Comparison of ENCODE assay signal across 25 cellular contexts in the genomic region with DNA sequence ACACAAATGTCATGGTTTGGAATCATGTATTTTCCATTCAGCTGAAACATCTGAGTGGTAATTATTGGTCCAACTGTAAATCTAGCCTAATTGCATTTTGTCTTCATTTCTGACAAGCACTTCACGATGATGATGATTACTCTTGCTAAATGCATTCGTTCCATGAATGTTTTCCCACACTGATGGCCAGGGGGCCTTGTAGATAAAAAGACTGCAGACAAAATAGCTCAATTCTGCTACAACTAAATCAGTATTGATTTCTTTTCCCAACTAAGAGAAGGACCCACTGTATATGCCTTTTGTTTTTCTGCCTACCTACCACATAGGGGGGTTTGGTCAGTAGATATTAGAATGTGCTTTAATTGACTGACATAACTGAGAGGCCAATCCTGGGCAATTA.
A peak's percentile ranks its signal among the peaks of the same experiment; 100 is the strongest.
DNase-seq lines count a peak whose midpoint lies in the region; TF ChIP-seq lines count a peak whose summit lies in the region.
"Had no signal": no experiment of that assay in that cellular context is flagged by ENCODE, and none has a peak within 500 bp of the region (broad histone marks: within the 10 kb centered on the region; RNA-seq: fewer than 3 reads in every experiment).

No MANE protein-coding gene starts in this region.

- TF ChIP-seq RAD21 in neural cell (conservative IDR thresholded peaks at IDR 0.05), result no peak

- TF ChIP-seq CTCF in neural cell (IDR thresholded peaks at IDR 0.05; ENCODE audit: poor library complexity, severe bottlenecking), result no peak

- no peaks in the 10 kb centered on the region for H3K9me3 ChIP-seq in neural cell (ENCODE audit: low read length)
- H3K9me3 ChIP-seq: A549, Caco-2, HAP-1, MG63 had no signal

- H3F3A ChIP-seq in neural cell (ENCODE audit: insufficient read depth, low read length, poor library complexity, severe bottlenecking), result no peaks in the 10 kb centered on the region

- H3K9me2 ChIP-seq in neural cell (ENCODE audit: insufficient read depth, low read length), result no peaks in the 10 kb centered on the region

- H3K36me3 ChIP-seq in neural cell (ENCODE audit: insufficient read depth, low read length), result no peaks in the 10 kb centered on the region
- H3K36me3 ChIP-seq: HAP-1, MG63 had no signal

- H4K20me1 ChIP-seq in neural cell (ENCODE audit: insufficient read depth), result no peaks in the 10 kb centered on the region

- no peak overlapping the region for H2AFZ ChIP-seq in neural cell (ENCODE audit: low read depth, low read length)
- H2AFZ ChIP-seq: GM23338 had no signal

- no peak overlapping the region for H3K4me2 ChIP-seq in neural cell (ENCODE audit: low read length)
- H3K4me2 ChIP-seq: A549, GM23338 had no signal

- DNase-seq in NCI-H1105 (lab: John Stamatoyannopoulos, UW) (peak; percentile 0), NCI-H146 treated with DMSO at 0.1 percent for 48 hours (lab: John Stamatoyannopoulos, UW; ENCODE audit: unreplicated experiment) (peak; percentile 43), SK-N-DZ (ENCODE audit: low spot score) (peak; percentile 97), GM19240 (ENCODE audit: insufficient read length, low spot score) (no peak)
- no peak for DNase-seq in activated CD8-positive, alpha-beta memory T cell treated with anti-CD3 and anti-CD28 coated beads for 24 hours
- DNase-seq in stimulated activated CD4-positive, alpha-beta T cell treated with anti-CD3 and anti-CD28 coated beads, Interleukin-2, amount 100 ng/mL, for 48 hours, result no peak
- DNase-seq: Caco-2; CD4-positive, CD25-positive, alpha-beta regulatory T cell; DMS 273 treated with DMSO at 0.1 percent for 48 hours; DND-41; MG63; NCI-H187; NCI-H345; NCI-H524 treated with DMSO at 0.1 percent for 48 hours; NK-92 treated with Interleukin-12 subunit alpha and Interleukin-12 subunit beta, amount 100 ng/mL, for 24 hours; SHP77 treated with DMSO at 0.1 percent for 48 hours; T-cell had no signal

- H3K27me3 ChIP-seq in neural cell (ENCODE audit: insufficient read depth, low read depth, low read length), result no peaks in the 10 kb centered on the region
- H3K27me3 ChIP-seq: MG63 had no signal

- H3K79me2 ChIP-seq in neural cell (replicated peaks; ENCODE audit: insufficient read depth, low read length), result no peaks in the 10 kb centered on the region

- no peak overlapping the region for H3K27ac ChIP-seq in neural cell (ENCODE audit: low read length)
- H3K27ac ChIP-seq: A549, HL-60, RWPE1 had no signal

- peak; percentile 27 for TF ChIP-seq EP300 in neural cell (conservative IDR thresholded peaks at IDR 0.05; ENCODE audit: poor library complexity, severe bottlenecking)

- H3K9ac ChIP-seq in neural cell (ENCODE audit: low read length), result no peak overlapping the region

- no peak overlapping the region for H3K4me3 ChIP-seq in neural cell (ENCODE audit: low read length)
- H3K4me3 ChIP-seq: A549, GM12878, GM23338, HAP-1, K562, MG63 had no signal

TF ChIP-seq in neural cell, 6 proteins besides CTCF, POLR2A, EP300 and RAD21:
- TF ChIP-seq REST (IDR thresholded peaks at IDR 0.05; ENCODE audit: borderline replicate concordance), result no peak
- TF ChIP-seq POLR2AphosphoS5 (IDR thresholded peaks at IDR 0.05), result peak; percentile 7
- TF ChIP-seq TAF1 (IDR thresholded peaks at IDR 0.05; ENCODE audit: low read depth), result no peak
- no peak for TF ChIP-seq EZH2 (IDR thresholded peaks at IDR 0.05; ENCODE audit: borderline replicate concordance, insufficient read depth, low read length, poor library complexity, severe bottlenecking)
- TF ChIP-seq SMC3 (conservative IDR thresholded peaks at IDR 0.05; ENCODE audit: poor library complexity), result no peak
- no peak for TF ChIP-seq MXI1 (conservative IDR thresholded peaks at IDR 0.05; ENCODE audit: poor library complexity, severe bottlenecking)

Comparison
In these comparisons a context has a peak if more than half of its experiments do, and no peak if none do; other contexts are left out.
1. DNase-seq: peak in NCI-H1105 (single experiment), NCI-H146 treated with DMSO at 0.1 percent for 48 hours (single experiment) and SK-N-DZ (single experiment); none in activated CD8-positive, alpha-beta memory T cell treated with anti-CD3 and anti-CD28 coated beads for 24 hours (single experiment), GM19240 (single experiment) and stimulated activated CD4-positive, alpha-beta T cell treated with anti-CD3 and anti-CD28 coated beads, Interleukin-2, amount 100 ng/mL, for 48 hours (0 of 2).